ENCODE assay signal across 29 cellular contexts in the genomic region with DNA sequence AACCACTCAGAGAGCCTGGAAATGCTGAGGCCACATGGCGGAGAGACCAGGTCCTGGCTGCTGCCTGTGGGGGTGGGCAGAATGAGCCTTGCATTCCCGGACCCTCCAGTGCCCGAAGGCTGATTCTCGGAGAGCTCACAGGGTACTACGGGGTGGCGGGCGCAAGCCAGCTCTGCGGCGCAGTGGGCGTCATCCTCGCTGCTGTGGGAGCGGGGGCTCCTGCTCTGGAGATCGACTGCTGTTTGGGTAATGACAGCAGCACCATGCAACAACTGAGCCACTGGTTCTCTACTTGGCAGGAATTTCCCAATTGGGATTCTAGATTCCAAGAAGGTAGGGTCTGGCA.
"Had no signal": no experiment of that assay in that cellular context is flagged by ENCODE, and none has a peak within 500 bp of the region (broad histone marks: within the 10 kb centered on the region; RNA-seq: fewer than 3 reads in every experiment).

No MANE protein-coding gene starts in this region.

- H3K4me3 ChIP-seq: body of pancreas, colonic mucosa, gastrocnemius medialis, heart left ventricle had no signal

- H3K4me3 Mint-ChIP-seq: activated CD4-positive, alpha-beta memory T cell treated with anti-CD3 and anti-CD28 coated beads for 36 hours; activated CD4-positive, alpha-beta T cell treated with anti-CD3 and anti-CD28 coated beads for 36 hours; activated CD4-positive, alpha-beta T cell treated with anti-CD3 and anti-CD28 coated beads, Interleukin-2, amount 10 ng/mL, durations not matched to agents 24 days and 14 days; activated CD8-positive, alpha-beta memory T cell treated with anti-CD3 and anti-CD28 coated beads, Interleukin-2, amount 10 ng/mL, durations not matched to agents 7 days and 5 days; activated CD8-positive, alpha-beta T cell treated with anti-CD3 and anti-CD28 coated beads, Interleukin-2, amount 10 ng/mL, durations not matched to agents 7 days and 5 days; activated naive CD8-positive, alpha-beta T cell; activated T-helper 1 cell treated with anti-CD3 and anti-CD28 coated beads, Interleukin-12 subunit alpha, Interleukin-12 subunit beta, Interleukin-2, Interleukin-4 antibody, amounts not matched to agents 30 ng/mL and 10 ng/mL and 1 ng/mL, durations not matched to agents 14 hours and 24 hours and 36 hours had no signal

- H3K4me1 Mint-ChIP-seq: activated CD4-positive, alpha-beta T cell treated with anti-CD3 and anti-CD28 coated beads for 36 hours; activated CD4-positive, alpha-beta T cell treated with anti-CD3 and anti-CD28 coated beads, Interleukin-2, amount 10 ng/mL, durations not matched to agents 24 days and 14 days; activated CD8-positive, alpha-beta memory T cell treated with anti-CD3 and anti-CD28 coated beads, Interleukin-2, amount 10 ng/mL, durations not matched to agents 7 days and 5 days had no signal

- H3K27me3 Mint-ChIP-seq: activated CD4-positive, alpha-beta T cell treated with anti-CD3 and anti-CD28 coated beads, Interleukin-2, amount 10 ng/mL, durations not matched to agents 24 days and 14 days; activated CD8-positive, alpha-beta memory T cell treated with anti-CD3 and anti-CD28 coated beads, Interleukin-2, amount 10 ng/mL, durations not matched to agents 7 days and 5 days; activated naive CD8-positive, alpha-beta T cell had no signal

- H3K9me3 Mint-ChIP-seq: activated CD4-positive, alpha-beta memory T cell treated with anti-CD3 and anti-CD28 coated beads for 36 hours; activated CD4-positive, alpha-beta T cell treated with anti-CD3 and anti-CD28 coated beads, Interleukin-2, amount 10 ng/mL, durations not matched to agents 24 days and 14 days; activated T-helper 1 cell treated with anti-CD3 and anti-CD28 coated beads, Interleukin-12 subunit alpha, Interleukin-12 subunit beta, Interleukin-2, Interleukin-4 antibody, amounts not matched to agents 30 ng/mL and 10 ng/mL and 1 ng/mL, durations not matched to agents 14 hours and 24 hours and 36 hours; activated T-helper 2 cell treated with anti-CD3 and anti-CD28 coated beads, Interferon-gamma antibody, Interleukin-2, Interleukin-4, amounts not matched to agents 10 μg/mL and 5 μg/mL and 100 μg/mL, durations not matched to agents 14 hours and 24 hours and 36 hours had no signal

- H3K4me1 ChIP-seq: body of pancreas, colonic mucosa, foreskin keratinocyte, gastrocnemius medialis, heart left ventricle had no signal

- H3K27ac Mint-ChIP-seq: activated CD4-positive, alpha-beta memory T cell treated with anti-CD3 and anti-CD28 coated beads for 36 hours; activated CD4-positive, alpha-beta T cell treated with anti-CD3 and anti-CD28 coated beads for 36 hours; activated CD4-positive, alpha-beta T cell treated with anti-CD3 and anti-CD28 coated beads, Interleukin-2, amount 10 ng/mL, durations not matched to agents 24 days and 14 days; activated CD8-positive, alpha-beta memory T cell treated with anti-CD3 and anti-CD28 coated beads, Interleukin-2, amount 10 ng/mL, durations not matched to agents 7 days and 5 days; activated CD8-positive, alpha-beta T cell treated with anti-CD3 and anti-CD28 coated beads, Interleukin-2, amount 10 ng/mL, durations not matched to agents 7 days and 5 days; activated naive CD8-positive, alpha-beta T cell; activated T-helper 1 cell treated with anti-CD3 and anti-CD28 coated beads, Interleukin-12 subunit alpha, Interleukin-12 subunit beta, Interleukin-2, Interleukin-4 antibody, amounts not matched to agents 30 ng/mL and 10 ng/mL and 1 ng/mL, durations not matched to agents 14 hours and 24 hours and 36 hours; activated T-helper 2 cell treated with anti-CD3 and anti-CD28 coated beads, Interferon-gamma antibody, Interleukin-2, Interleukin-4, amounts not matched to agents 10 μg/mL and 5 μg/mL and 100 μg/mL, durations not matched to agents 14 hours and 24 hours and 36 hours had no signal

- H3K36me3 ChIP-seq: colonic mucosa, gastrocnemius medialis, heart left ventricle had no signal

- DNase-seq: activated CD4-positive, alpha-beta memory T cell treated with anti-CD3 and anti-CD28 coated beads for 36 hours; activated CD4-positive, alpha-beta T cell treated with anti-CD3 and anti-CD28 coated beads for 36 hours; activated CD4-positive, alpha-beta T cell treated with anti-CD3 and anti-CD28 coated beads, Interleukin-2, amount 10 ng/mL, durations not matched to agents 24 days and 14 days; activated CD4-positive, CD25-positive, alpha-beta regulatory T cell; activated CD4-positive, CD25-positive, alpha-beta regulatory T cell treated with anti-CD3 and anti-CD28 coated beads, Interleukin-2, amount 50 U/mL, for 72 hours; activated CD8-positive, alpha-beta memory T cell treated with anti-CD3 and anti-CD28 coated beads, Interleukin-2, amount 10 ng/mL, durations not matched to agents 7 days and 5 days; activated CD8-positive, alpha-beta memory T cell treated with anti-CD3 and anti-CD28 coated beads, Interleukin-2, amount 50 U/mL, for 4 hours; activated CD8-positive, alpha-beta T cell treated with anti-CD3 and anti-CD28 coated beads, Interleukin-2, amount 10 ng/mL, durations not matched to agents 7 days and 5 days; activated gamma-delta T cell treated with Interleukin-2 at 50 U/mL for 16 hours; activated naive CD4-positive, alpha-beta T cell treated with anti-CD3 and anti-CD28 coated beads, Interleukin-2, amount 50 U/mL, for 16 hours; activated naive CD4-positive, alpha-beta T cell treated with Interleukin-2 at 50 U/mL for 16 hours; activated T-cell treated with anti-CD3 and anti-CD28 coated beads, Interleukin-2, amount 50 U/mL, for 1 hour; activated T-cell treated with anti-CD3 and anti-CD28 coated beads, Interleukin-2, amount 50 U/mL, for 48 hours; amniotic stem cell; aorta; body of pancreas; central memory CD4-positive, alpha-beta T cell; cerebellar nuclear complex; colonic mucosa; effector CD8-positive, alpha-beta T cell; foreskin keratinocyte; gastrocnemius medialis; glutamatergic neuron; heart left ventricle; T-helper 2 cell had no signal

- H3K27ac ChIP-seq: body of pancreas, colonic mucosa, foreskin keratinocyte, gastrocnemius medialis, heart left ventricle had no signal

- ATAC-seq: activated CD4-positive, alpha-beta T cell treated with anti-CD3 and anti-CD28 coated beads for 36 hours; activated CD8-positive, alpha-beta memory T cell treated with anti-CD3 and anti-CD28 coated beads, Interleukin-2, amount 10 ng/mL, durations not matched to agents 7 days and 5 days; activated CD8-positive, alpha-beta T cell treated with anti-CD3 and anti-CD28 coated beads, Interleukin-2, amount 10 ng/mL, durations not matched to agents 7 days and 5 days; body of pancreas; esophagus mucosa; foreskin keratinocyte; gastrocnemius medialis; heart left ventricle had no signal

- H3K9me3 ChIP-seq: body of pancreas, colonic mucosa, gastrocnemius medialis had no signal

- H3K27me3 ChIP-seq: body of pancreas, colonic mucosa, foreskin keratinocyte had no signal

- H3K36me3 Mint-ChIP-seq: activated CD4-positive, alpha-beta memory T cell treated with anti-CD3 and anti-CD28 coated beads for 36 hours; activated CD8-positive, alpha-beta memory T cell treated with anti-CD3 and anti-CD28 coated beads, Interleukin-2, amount 10 ng/mL, durations not matched to agents 7 days and 5 days; activated naive CD8-positive, alpha-beta T cell had no signal
